In the genomic region with DNA sequence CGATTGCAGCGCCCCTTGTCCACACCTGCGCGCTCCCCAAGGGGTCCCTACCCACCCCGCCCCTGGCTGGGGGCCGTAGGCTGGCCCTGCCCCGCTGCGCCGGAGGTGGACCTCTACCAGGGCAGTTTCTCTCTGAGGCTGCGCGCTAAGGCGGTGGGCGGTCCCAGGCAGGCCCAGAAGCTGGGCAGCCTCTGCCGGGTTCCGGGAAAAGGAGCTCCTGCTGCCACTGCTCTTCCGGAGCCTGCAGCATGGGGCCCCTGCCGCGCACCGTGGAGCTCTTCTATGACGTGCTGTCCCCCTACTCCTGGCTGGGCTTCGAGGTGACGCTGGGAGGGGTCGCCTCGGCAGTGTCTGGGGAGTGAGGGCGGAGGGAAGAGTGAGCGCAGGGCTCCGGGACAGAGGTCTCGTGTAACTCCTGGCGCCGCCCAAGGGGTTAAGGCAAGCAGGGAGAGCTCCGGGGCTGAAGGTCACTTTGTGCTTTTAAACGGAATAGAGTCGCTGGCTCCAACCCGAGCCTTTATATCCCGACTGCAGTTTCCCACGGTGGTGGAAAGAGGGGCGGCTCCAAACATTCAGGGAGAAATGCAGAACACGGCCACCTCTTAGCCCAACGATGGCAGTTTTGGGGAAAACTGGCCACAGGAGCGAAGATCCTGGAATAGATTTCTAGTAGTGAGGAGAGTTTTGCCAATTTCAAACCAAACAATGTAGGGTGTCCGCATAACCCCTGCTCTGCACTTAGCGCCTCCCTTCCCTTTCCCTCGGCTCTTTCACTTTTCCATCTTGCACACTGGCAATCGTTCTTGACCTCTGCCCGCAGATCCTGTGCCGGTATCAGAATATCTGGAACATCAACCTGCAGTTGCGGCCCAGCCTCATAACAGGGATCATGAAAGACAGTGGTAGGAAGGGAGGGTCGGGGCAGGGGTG, we compare ENCODE assay signal across 1 cellular context.
TF ChIP-seq lines count a peak whose summit lies in the region.

A gene (plus strand): TSS at position 176 of the 930 bp plus-strand sequence. CDS start 73 bp downstream, at position 249.

TF ChIP-seq in K562, 482 proteins besides CTCF, POLR2A, EP300 and RAD21 (continued from another document and continues in another):
- TF ChIP-seq, protein P1, sequence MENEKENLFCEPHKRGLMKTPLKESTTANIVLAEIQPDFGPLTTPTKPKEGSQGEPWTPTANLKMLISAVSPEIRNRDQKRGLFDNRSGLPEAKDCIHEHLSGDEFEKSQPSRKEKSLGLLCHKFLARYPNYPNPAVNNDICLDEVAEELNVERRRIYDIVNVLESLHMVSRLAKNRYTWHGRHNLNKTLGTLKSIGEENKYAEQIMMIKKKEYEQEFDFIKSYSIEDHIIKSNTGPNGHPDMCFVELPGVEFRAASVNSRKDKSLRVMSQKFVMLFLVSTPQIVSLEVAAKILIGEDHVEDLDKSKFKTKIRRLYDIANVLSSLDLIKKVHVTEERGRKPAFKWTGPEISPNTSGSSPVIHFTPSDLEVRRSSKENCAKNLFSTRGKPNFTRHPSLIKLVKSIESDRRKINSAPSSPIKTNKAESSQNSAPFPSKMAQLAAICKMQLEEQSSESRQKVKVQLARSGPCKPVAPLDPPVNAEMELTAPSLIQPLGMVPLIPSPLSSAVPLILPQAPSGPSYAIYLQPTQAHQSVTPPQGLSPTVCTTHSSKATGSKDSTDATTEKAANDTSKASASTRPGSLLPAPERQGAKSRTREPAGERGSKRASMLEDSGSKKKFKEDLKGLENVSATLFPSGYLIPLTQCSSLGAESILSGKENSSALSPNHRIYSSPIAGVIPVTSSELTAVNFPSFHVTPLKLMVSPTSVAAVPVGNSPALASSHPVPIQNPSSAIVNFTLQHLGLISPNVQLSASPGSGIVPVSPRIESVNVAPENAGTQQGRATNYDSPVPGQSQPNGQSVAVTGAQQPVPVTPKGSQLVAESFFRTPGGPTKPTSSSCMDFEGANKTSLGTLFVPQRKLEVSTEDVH (IDR thresholded peaks at IDR 0.05; ENCODE audit: low read depth, partially characterized antibody) = peak; percentile 60
- TF ChIP-seq PHB (CRISPR knock-in tag; IDR thresholded peaks at IDR 0.05) (no peak), SUPT5H (IDR thresholded peaks at IDR 0.05) (peak; percentile 98), ZNF12 (CRISPR knock-in tag; IDR thresholded peaks at IDR 0.05) (peak; percentile 60; the same call in 1 of the 2 replicates), TARDBP (IDR thresholded peaks at IDR 0.05) (peak; percentile 54; the same call in 1 of the 2 replicates), NFE2 (IDR thresholded peaks at IDR 0.05; ENCODE audit: low read depth) (no peak), FOSL1 (tag; conservative IDR thresholded peaks at IDR 0.05) (no peak), YY1 (IDR thresholded peaks at IDR 0.05; ENCODE audit: borderline replicate concordance in 1 of 3, control insufficient read depth in 1 of 3, extremely low read depth in 1 of 3, insufficient read depth in 3 of 3, insufficient read length in 1 of 3, insufficient replicate concordance in 2 of 3, low read depth in 1 of 3, low read length in 2 of 3) (peak in 2 of 3 experiments; percentile 28 to 68), ZNF77 (CRISPR knock-in tag; IDR thresholded peaks at IDR 0.05) (peak; percentile 76; the same call in 1 of the 2 replicates), CREM (IDR thresholded peaks at IDR 0.05; ENCODE audit: low read depth) (0 out of 2 replicates have a peak, but pooled peaks have one; percentile 63), TOE1 (IDR thresholded peaks at IDR 0.05; ENCODE audit: borderline replicate concordance) (peak; percentile 73), TOE1 (CRISPR knock-in tag; IDR thresholded peaks at IDR 0.05; ENCODE audit: borderline replicate concordance, low read depth) (no peak), TEAD1 (CRISPR knock-in tag; IDR thresholded peaks at IDR 0.05) (peak; percentile 40 to 71; a peak in 1 of 4 replicates), EWSR1 (IDR thresholded peaks at IDR 0.05; ENCODE audit: borderline replicate concordance, low read depth, partially characterized antibody) (no peak), CXXC5 (CRISPR knock-in tag; IDR thresholded peaks at IDR 0.05) (peak; percentile 62), ZNF212 (CRISPR knock-in tag; IDR thresholded peaks at IDR 0.05) (no peak), NONO (IDR thresholded peaks at IDR 0.05; ENCODE audit: low read depth in 2 of 2, low read length in 1 of 2) (peak in 1 of 2 experiments; percentile 56; a peak in 1 of 4 replicates), CHD2 (IDR thresholded peaks at IDR 0.05; ENCODE audit: low read depth, low read length) (no peak), PYGO2 (tag; IDR thresholded peaks at IDR 0.05) (no peak), MTA1 (IDR thresholded peaks at IDR 0.05; ENCODE audit: borderline replicate concordance) (0 out of 2 replicates have a peak, but pooled peaks have one; percentile 11), NCOR1 (IDR thresholded peaks at IDR 0.05) (no peak), EP400 (IDR thresholded peaks at IDR 0.05) (peak; percentile 91), TEAD4 (IDR thresholded peaks at IDR 0.05; ENCODE audit: low read length) (0 out of 2 replicates have a peak, but pooled peaks have one; percentile 4), TEAD4 (CRISPR knock-in tag; IDR thresholded peaks at IDR 0.05; ENCODE audit: borderline replicate concordance) (0 out of 2 replicates have a peak, but pooled peaks have one; percentile 49), DIDO1 (tag; IDR thresholded peaks at IDR 0.05; ENCODE audit: low read depth) (0 out of 2 replicates have a peak, but pooled peaks have one; percentile 17), PML (IDR thresholded peaks at IDR 0.05; ENCODE audit: low read length) (peak; percentile 78), ZC3H4 (CRISPR knock-in tag; IDR thresholded peaks at IDR 0.05; ENCODE audit: borderline replicate concordance) (no peak), CREB1 (IDR thresholded peaks at IDR 0.05) (0 out of 2 replicates have a peak, but pooled peaks have one; percentile 44), CREB1 (CRISPR knock-in tag; IDR thresholded peaks at IDR 0.05) (no peak; the same call in 1 of the 2 replicates), E2F3 (CRISPR knock-in tag; IDR thresholded peaks at IDR 0.05) (peak; percentile 53; the same call in 1 of the 2 replicates), CSDE1 (IDR thresholded peaks at IDR 0.05) (0 out of 4 replicates have a peak, but pooled peaks of 1 of the 2 experiments have one; percentile 34), KLF1 (tag; IDR thresholded peaks at IDR 0.05) (no peak), TAF1 (IDR thresholded peaks at IDR 0.05; ENCODE audit: control insufficient read depth, extremely low read depth, insufficient read depth, low read length, severe bottlenecking) (peak; percentile 90), BDP1 (IDR thresholded peaks at IDR 0.05; ENCODE audit: insufficient read depth, insufficient read length) (no peak), NR2C2 (CRISPR knock-in tag; IDR thresholded peaks at IDR 0.05) (no peak), NR2C2 (tag; IDR thresholded peaks at IDR 0.05) (peak; percentile 76), KDM1A (IDR thresholded peaks at IDR 0.05) (no peak), CBFA2T3 (IDR thresholded peaks at IDR 0.05) (no peak), GABPA (tag; conservative IDR thresholded peaks at IDR 0.05; ENCODE audit: low read depth) (peak; percentile 80), MECOM (CRISPR knock-in tag; IDR thresholded peaks at IDR 0.05) (no peak), ZNF695 (CRISPR knock-in tag; IDR thresholded peaks at IDR 0.05) (no peak), CBX3 (IDR thresholded peaks at IDR 0.05; ENCODE audit: borderline replicate concordance in 1 of 2, low read length in 2 of 2) (no peak), GABPB1 (CRISPR knock-in tag; IDR thresholded peaks at IDR 0.05) (peak; percentile 54; the same call in 1 of the 2 replicates)
- TF ChIP-seq, protein P2, sequence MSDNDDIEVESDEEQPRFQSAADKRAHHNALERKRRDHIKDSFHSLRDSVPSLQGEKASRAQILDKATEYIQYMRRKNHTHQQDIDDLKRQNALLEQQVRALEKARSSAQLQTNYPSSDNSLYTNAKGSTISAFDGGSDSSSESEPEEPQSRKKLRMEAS (CRISPR knock-in tag; IDR thresholded peaks at IDR 0.05) = peak; percentile 47; the same call in 1 of the 2 replicates
- TF ChIP-seq, protein P3, sequence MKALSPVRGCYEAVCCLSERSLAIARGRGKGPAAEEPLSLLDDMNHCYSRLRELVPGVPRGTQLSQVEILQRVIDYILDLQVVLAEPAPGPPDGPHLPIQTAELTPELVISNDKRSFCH (CRISPR knock-in tag; IDR thresholded peaks at IDR 0.05) = no peak
- TF ChIP-seq, protein P3 (tag; IDR thresholded peaks at IDR 0.05) = peak; percentile 76
- TF ChIP-seq, protein P4, sequence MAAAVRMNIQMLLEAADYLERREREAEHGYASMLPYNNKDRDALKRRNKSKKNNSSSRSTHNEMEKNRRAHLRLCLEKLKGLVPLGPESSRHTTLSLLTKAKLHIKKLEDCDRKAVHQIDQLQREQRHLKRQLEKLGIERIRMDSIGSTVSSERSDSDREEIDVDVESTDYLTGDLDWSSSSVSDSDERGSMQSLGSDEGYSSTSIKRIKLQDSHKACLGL (CRISPR knock-in tag; IDR thresholded peaks at IDR 0.05; ENCODE audit: borderline replicate concordance, poor library complexity, severe bottlenecking) = peak; percentile 18
- TF ChIP-seq, protein P5, sequence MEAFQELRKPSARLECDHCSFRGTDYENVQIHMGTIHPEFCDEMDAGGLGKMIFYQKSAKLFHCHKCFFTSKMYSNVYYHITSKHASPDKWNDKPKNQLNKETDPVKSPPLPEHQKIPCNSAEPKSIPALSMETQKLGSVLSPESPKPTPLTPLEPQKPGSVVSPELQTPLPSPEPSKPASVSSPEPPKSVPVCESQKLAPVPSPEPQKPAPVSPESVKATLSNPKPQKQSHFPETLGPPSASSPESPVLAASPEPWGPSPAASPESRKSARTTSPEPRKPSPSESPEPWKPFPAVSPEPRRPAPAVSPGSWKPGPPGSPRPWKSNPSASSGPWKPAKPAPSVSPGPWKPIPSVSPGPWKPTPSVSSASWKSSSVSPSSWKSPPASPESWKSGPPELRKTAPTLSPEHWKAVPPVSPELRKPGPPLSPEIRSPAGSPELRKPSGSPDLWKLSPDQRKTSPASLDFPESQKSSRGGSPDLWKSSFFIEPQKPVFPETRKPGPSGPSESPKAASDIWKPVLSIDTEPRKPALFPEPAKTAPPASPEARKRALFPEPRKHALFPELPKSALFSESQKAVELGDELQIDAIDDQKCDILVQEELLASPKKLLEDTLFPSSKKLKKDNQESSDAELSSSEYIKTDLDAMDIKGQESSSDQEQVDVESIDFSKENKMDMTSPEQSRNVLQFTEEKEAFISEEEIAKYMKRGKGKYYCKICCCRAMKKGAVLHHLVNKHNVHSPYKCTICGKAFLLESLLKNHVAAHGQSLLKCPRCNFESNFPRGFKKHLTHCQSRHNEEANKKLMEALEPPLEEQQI (IDR thresholded peaks at IDR 0.05) = peak; percentile 79
- TF ChIP-seq, protein P6, sequence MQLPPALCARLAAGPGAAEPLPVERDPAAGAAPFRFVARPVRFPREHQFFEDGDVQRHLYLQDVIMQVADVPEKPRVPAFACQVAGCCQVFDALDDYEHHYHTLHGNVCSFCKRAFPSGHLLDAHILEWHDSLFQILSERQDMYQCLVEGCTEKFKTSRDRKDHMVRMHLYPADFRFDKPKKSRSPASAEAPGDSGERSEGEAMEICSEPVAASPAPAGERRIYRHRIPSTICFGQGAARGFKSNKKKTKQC (CRISPR knock-in tag; IDR thresholded peaks at IDR 0.05) = peak; percentile 91
- TF ChIP-seq, protein P7, sequence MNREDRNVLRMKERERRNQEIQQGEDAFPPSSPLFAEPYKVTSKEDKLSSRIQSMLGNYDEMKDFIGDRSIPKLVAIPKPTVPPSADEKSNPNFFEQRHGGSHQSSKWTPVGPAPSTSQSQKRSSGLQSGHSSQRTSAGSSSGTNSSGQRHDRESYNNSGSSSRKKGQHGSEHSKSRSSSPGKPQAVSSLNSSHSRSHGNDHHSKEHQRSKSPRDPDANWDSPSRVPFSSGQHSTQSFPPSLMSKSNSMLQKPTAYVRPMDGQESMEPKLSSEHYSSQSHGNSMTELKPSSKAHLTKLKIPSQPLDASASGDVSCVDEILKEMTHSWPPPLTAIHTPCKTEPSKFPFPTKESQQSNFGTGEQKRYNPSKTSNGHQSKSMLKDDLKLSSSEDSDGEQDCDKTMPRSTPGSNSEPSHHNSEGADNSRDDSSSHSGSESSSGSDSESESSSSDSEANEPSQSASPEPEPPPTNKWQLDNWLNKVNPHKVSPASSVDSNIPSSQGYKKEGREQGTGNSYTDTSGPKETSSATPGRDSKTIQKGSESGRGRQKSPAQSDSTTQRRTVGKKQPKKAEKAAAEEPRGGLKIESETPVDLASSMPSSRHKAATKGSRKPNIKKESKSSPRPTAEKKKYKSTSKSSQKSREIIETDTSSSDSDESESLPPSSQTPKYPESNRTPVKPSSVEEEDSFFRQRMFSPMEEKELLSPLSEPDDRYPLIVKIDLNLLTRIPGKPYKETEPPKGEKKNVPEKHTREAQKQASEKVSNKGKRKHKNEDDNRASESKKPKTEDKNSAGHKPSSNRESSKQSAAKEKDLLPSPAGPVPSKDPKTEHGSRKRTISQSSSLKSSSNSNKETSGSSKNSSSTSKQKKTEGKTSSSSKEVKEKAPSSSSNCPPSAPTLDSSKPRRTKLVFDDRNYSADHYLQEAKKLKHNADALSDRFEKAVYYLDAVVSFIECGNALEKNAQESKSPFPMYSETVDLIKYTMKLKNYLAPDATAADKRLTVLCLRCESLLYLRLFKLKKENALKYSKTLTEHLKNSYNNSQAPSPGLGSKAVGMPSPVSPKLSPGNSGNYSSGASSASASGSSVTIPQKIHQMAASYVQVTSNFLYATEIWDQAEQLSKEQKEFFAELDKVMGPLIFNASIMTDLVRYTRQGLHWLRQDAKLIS (CRISPR knock-in tag; IDR thresholded peaks at IDR 0.05) = no peak
- TF ChIP-seq, protein P8, sequence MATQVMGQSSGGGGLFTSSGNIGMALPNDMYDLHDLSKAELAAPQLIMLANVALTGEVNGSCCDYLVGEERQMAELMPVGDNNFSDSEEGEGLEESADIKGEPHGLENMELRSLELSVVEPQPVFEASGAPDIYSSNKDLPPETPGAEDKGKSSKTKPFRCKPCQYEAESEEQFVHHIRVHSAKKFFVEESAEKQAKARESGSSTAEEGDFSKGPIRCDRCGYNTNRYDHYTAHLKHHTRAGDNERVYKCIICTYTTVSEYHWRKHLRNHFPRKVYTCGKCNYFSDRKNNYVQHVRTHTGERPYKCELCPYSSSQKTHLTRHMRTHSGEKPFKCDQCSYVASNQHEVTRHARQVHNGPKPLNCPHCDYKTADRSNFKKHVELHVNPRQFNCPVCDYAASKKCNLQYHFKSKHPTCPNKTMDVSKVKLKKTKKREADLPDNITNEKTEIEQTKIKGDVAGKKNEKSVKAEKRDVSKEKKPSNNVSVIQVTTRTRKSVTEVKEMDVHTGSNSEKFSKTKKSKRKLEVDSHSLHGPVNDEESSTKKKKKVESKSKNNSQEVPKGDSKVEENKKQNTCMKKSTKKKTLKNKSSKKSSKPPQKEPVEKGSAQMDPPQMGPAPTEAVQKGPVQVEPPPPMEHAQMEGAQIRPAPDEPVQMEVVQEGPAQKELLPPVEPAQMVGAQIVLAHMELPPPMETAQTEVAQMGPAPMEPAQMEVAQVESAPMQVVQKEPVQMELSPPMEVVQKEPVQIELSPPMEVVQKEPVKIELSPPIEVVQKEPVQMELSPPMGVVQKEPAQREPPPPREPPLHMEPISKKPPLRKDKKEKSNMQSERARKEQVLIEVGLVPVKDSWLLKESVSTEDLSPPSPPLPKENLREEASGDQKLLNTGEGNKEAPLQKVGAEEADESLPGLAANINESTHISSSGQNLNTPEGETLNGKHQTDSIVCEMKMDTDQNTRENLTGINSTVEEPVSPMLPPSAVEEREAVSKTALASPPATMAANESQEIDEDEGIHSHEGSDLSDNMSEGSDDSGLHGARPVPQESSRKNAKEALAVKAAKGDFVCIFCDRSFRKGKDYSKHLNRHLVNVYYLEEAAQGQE (CRISPR knock-in tag; IDR thresholded peaks at IDR 0.05; ENCODE audit: low read depth) = peak; percentile 62
